ENCODE assay signal across 11 cellular contexts in the genomic region with DNA sequence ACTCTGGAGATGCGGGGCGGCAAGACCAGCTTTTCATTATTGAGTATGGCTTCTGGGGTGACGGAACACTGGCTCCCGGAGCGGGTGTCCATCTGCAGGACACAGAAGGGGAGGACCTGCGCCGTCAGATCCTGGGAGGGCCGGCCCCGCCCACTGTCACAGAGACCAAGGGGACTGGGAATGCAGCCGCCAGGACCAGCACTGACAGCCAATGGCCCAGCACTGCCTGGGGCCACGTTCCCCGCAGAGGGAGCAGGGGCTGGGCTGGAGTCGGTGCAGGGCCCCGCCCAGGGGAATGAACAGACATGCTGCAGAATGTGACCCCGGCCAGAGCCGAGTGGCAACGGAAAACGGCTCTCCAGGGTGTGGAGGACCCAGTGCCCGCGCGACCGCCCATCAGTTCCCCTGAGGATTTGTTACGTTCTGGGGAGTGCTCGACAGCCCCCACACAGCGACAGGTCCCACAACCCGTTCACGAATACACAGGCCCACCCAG. TPM values are rescaled to one million over a fixed set of nuclear protein-coding genes. Genes with fewer than 3 reads are reported as not detected.
DNase-seq lines count a peak whose midpoint lies in the region; ATAC-seq lines count a peak whose summit lies in the region.
"Had no signal": no experiment of that assay in that cellular context is flagged by ENCODE, and none has a peak within 500 bp of the region (broad histone marks: within the 10 kb centered on the region; RNA-seq: fewer than 3 reads in every experiment).

Gene ZDHHC11 (minus strand): TSS at position 476 of the 496 bp plus-strand sequence. CDS start 384 bp downstream, at position 92.

- peaks cover 3% of the 10 kb centered on the region for H3K27me3 ChIP-seq in rectal smooth muscle tissue (ENCODE audit: control insufficient read depth, insufficient read depth, low read length)
- H3K27me3 ChIP-seq: ascending aorta had no signal

- no peaks in the 10 kb centered on the region for H3K36me3 Mint-ChIP-seq in activated naive CD8-positive, alpha-beta T cell treated with anti-CD3 and anti-CD28 coated beads for 36 hours

- peak; percentile 62 to 86 for ATAC-seq in left cardiac atrium
- ATAC-seq: GM12878 had no signal

- no peak within 1 kb of the TSS for H3K27ac Mint-ChIP-seq in activated naive CD8-positive, alpha-beta T cell treated with anti-CD3 and anti-CD28 coated beads for 36 hours

- no peak within 1 kb of the TSS for H3K4me3 Mint-ChIP-seq in activated naive CD8-positive, alpha-beta T cell treated with anti-CD3 and anti-CD28 coated beads for 36 hours

- H3K9me3 Mint-ChIP-seq in activated naive CD8-positive, alpha-beta T cell treated with anti-CD3 and anti-CD28 coated beads for 36 hours: no peaks in the 10 kb centered on the region

- intact Hi-C loops in left cardiac atrium (cut with DNase I): no loop called here

- no peak within 1 kb of the TSS for H3K9ac ChIP-seq in rectal smooth muscle tissue (ENCODE audit: low read length)

- peak within 1 kb of the TSS; percentile 32 for H3K4me3 ChIP-seq in rectal smooth muscle tissue (ENCODE audit: low read length)
- H3K4me3 ChIP-seq: ascending aorta, GM12878, thoracic aorta had no signal

- H3K27me3 Mint-ChIP-seq in activated naive CD8-positive, alpha-beta T cell treated with anti-CD3 and anti-CD28 coated beads for 36 hours: peaks cover 17% of the 10 kb centered on the region

- no peaks in the 10 kb centered on the region for H3K36me3 ChIP-seq in rectal smooth muscle tissue (ENCODE audit: control insufficient read depth, insufficient read depth, low read length)
- H3K36me3 ChIP-seq: ascending aorta, thoracic aorta had no signal

- no peaks in the 10 kb centered on the region for H3K4me1 Mint-ChIP-seq in activated naive CD8-positive, alpha-beta T cell treated with anti-CD3 and anti-CD28 coated beads for 36 hours

- in situ Hi-C loops in G401 (cut with HindIII; ENCODE audit: low sequenced_read_pairs): no loop called here

- no peaks in the 10 kb centered on the region for H3K4me1 ChIP-seq in rectal smooth muscle tissue (ENCODE audit: control insufficient read depth, insufficient read depth, low read length)
- H3K4me1 ChIP-seq: ascending aorta had no signal

- H3K27ac ChIP-seq in rectal smooth muscle tissue (ENCODE audit: low read depth, low read length): no peak within 1 kb of the TSS
- H3K27ac ChIP-seq: ascending aorta, thoracic aorta had no signal

- peak; percentile 41 for DNase-seq in G401 (ENCODE audit: low spot score)
- peak; percentile 53 for DNase-seq in NCI-H2227 (lab: John Stamatoyannopoulos, UW; ENCODE audit: unreplicated experiment)
- peak; percentile 60 for DNase-seq in left cardiac atrium
- DNase-seq in activated naive CD8-positive, alpha-beta T cell treated with anti-CD3 and anti-CD28 coated beads for 36 hours: no peak
- DNase-seq in epidermal melanocyte (ENCODE audit: insufficient read length, low spot score): no peak
- no peak for DNase-seq in NCI-H1092 treated with DMSO at 0.1 percent for 48 hours (lab: John Stamatoyannopoulos, UW)
- DNase-seq in GF-D8 (lab: John Stamatoyannopoulos, UW): no peak

RNA-seq across cellular contexts. Expression of gene ZDHHC11, which starts in this region (rescaled TPM):
- 5.4 and 6.0 TPM in 2 replicates for total RNA-seq in G401 (2014; rRNA removed; shearing (Covaris generic))
- 10 to 100 TPM; 31.1 to 36.7 TPM for total RNA-seq in left cardiac atrium
- total RNA-seq in activated naive CD8-positive, alpha-beta T cell treated with anti-CD3 and anti-CD28 coated beads for 36 hours: 1 to 10 TPM; 4.5 to 5.5 TPM
- total RNA-seq: ascending aorta had no signal

Comparison
In these comparisons a context has a peak if more than half of its experiments do, and no peak if none do; other contexts are left out.
1. DNase-seq: peak in G401 (single experiment), NCI-H2227 (single experiment) and left cardiac atrium (single experiment); none in activated naive CD8-positive, alpha-beta T cell treated with anti-CD3 and anti-CD28 coated beads for 36 hours (single experiment), epidermal melanocyte (single experiment), NCI-H1092 treated with DMSO at 0.1 percent for 48 hours (single experiment) and GF-D8 (single experiment).